16 cellular contexts compared by ENCODE assay signal in genomic region chr6:156773476-156773875, GRCh38.
"Had no signal": no experiment of that assay in that cellular context is flagged by ENCODE, and none has a peak within 500 bp of the region (broad histone marks: within the 10 kb centered on the region; RNA-seq: fewer than 3 reads in every experiment).

No MANE protein-coding gene starts in this region.

- ATAC-seq: activated CD8-positive, alpha-beta T cell treated with anti-CD3 and anti-CD28 coated beads, Interleukin-2, amount 10 ng/mL, durations not matched to agents 7 days and 5 days; gastrocnemius medialis; left colon; naive thymus-derived CD4-positive, alpha-beta T cell; stimulated activated naive CD8-positive, alpha-beta T cell treated with anti-CD3 and anti-CD28 coated beads, Interleukin-15, Interleukin-2, amounts not matched to agents 100 U/mL and 50 U/mL, for 24 hours had no signal

- H3K4me3 ChIP-seq: cardiac muscle cell, colonic mucosa, suprapubic skin had no signal

- DNase-seq: activated CD4-positive, alpha-beta T cell treated with anti-CD3 and anti-CD28 coated beads for 48 hours; activated CD8-positive, alpha-beta T cell treated with anti-CD3 and anti-CD28 coated beads, Interleukin-2, amount 10 ng/mL, durations not matched to agents 7 days and 5 days; activated naive CD4-positive, alpha-beta T cell; aorta; colonic mucosa; effector CD8-positive, alpha-beta T cell; gastrocnemius medialis; left colon; naive thymus-derived CD4-positive, alpha-beta T cell; nucleus accumbens; stimulated activated CD4-positive, alpha-beta T cell treated with anti-CD3 and anti-CD28 coated beads, Interleukin-12 subunit alpha, Interleukin-12 subunit beta, amount 100 ng/mL, for 4 hours; stimulated activated naive CD8-positive, alpha-beta T cell treated with anti-CD3 and anti-CD28 coated beads, Interleukin-15, Interleukin-2, amounts not matched to agents 100 U/mL and 50 U/mL, for 24 hours; T-helper 1 cell had no signal

- H3K27ac Mint-ChIP-seq: activated CD8-positive, alpha-beta T cell treated with anti-CD3 and anti-CD28 coated beads, Interleukin-2, amount 10 ng/mL, durations not matched to agents 7 days and 5 days; activated T-helper 1 cell treated with anti-CD3 and anti-CD28 coated beads, Interleukin-12 subunit alpha, Interleukin-12 subunit beta, Interleukin-2, Interleukin-4 antibody, amounts not matched to agents 30 ng/mL and 10 ng/mL and 1 ng/mL, durations not matched to agents 14 hours and 24 hours and 36 hours had no signal

- H3K27me3 ChIP-seq: cardiac muscle cell, colonic mucosa, gastrocnemius medialis, suprapubic skin had no signal

- H3K4me3 Mint-ChIP-seq: activated CD8-positive, alpha-beta T cell treated with anti-CD3 and anti-CD28 coated beads, Interleukin-2, amount 10 ng/mL, durations not matched to agents 7 days and 5 days; activated T-helper 1 cell treated with anti-CD3 and anti-CD28 coated beads, Interleukin-12 subunit alpha, Interleukin-12 subunit beta, Interleukin-2, Interleukin-4 antibody, amounts not matched to agents 30 ng/mL and 10 ng/mL and 1 ng/mL, durations not matched to agents 14 hours and 24 hours and 36 hours had no signal

- H3K27ac ChIP-seq: cardiac muscle cell, colonic mucosa, suprapubic skin had no signal

- H3K9me3 Mint-ChIP-seq: activated T-helper 1 cell treated with anti-CD3 and anti-CD28 coated beads, Interleukin-12 subunit alpha, Interleukin-12 subunit beta, Interleukin-2, Interleukin-4 antibody, amounts not matched to agents 30 ng/mL and 10 ng/mL and 1 ng/mL, durations not matched to agents 14 hours and 24 hours and 36 hours had no signal

- H3K9me3 ChIP-seq: colonic mucosa, gastrocnemius medialis, suprapubic skin had no signal

- H3K36me3 ChIP-seq: cardiac muscle cell, colonic mucosa, gastrocnemius medialis, suprapubic skin had no signal
